Comparison of ENCODE assay signal across 10 cellular contexts in genomic region chr22:26775394-26775793, GRCh38.
"Had no signal": no experiment of that assay in that cellular context is flagged by ENCODE, and none has a peak within 500 bp of the region (broad histone marks: within the 10 kb centered on the region; RNA-seq: fewer than 3 reads in every experiment).

No MANE protein-coding gene starts in this region.

- FAIRE-seq: HepG2, HTR-8/SVneo, K562 had no signal

- H3K27ac ChIP-seq: HL-60, KMS-11 had no signal

- H3K4me2 ChIP-seq: KMS-11 had no signal

- H3K4me3 Mint-ChIP-seq: IgD-negative memory B cell had no signal

- ATAC-seq: HepG2, K562 had no signal

- H3K4me1 Mint-ChIP-seq: IgD-negative memory B cell had no signal

- H3K4me3 ChIP-seq: K562 had no signal

- H3K9ac ChIP-seq: KMS-11 had no signal

- DNase-seq: IMR-90, Karpas-422, KBM-7, KG1 had no signal

- H3K27me3 Mint-ChIP-seq: IgD-negative memory B cell had no signal
